Comparison of ENCODE assay signal across 14 cellular contexts in the genomic region with DNA sequence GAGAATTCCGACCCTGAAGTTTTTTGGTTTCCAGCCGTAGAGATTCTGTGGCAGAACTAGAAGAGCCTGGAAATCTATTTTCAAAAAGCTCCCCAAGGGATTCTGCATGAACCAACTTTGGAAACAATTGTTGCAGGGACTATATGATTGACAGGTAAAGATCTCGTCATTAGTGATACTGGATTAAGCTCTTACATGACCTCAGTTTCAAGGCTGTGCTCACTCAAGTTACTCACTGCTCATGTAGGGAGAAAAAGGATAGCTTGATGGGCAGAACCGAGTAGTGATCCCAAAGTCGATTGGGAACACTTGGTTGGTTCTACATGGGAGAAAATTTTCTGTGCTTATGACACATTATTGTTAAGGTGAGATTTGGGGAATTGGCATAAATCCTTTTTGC.
DNase-seq lines count a peak whose midpoint lies in the region; ATAC-seq and TF ChIP-seq lines count a peak whose summit lies in the region.
"Had no signal": no experiment of that assay in that cellular context is flagged by ENCODE, and none has a peak within 500 bp of the region (broad histone marks: within the 10 kb centered on the region; RNA-seq: fewer than 3 reads in every experiment).

No MANE protein-coding gene starts in this region.

- ATAC-seq in esophagus mucosa (peak; percentile 65), HG03159 (IDR thresholded peaks at IDR 0.05; ENCODE audit: unreplicated experiment) (no peak)

- H3K27ac ChIP-seq in RWPE1, result no peak overlapping the region
- H3K27ac ChIP-seq: BLaER1 had no signal

- CTCF ChIA-PET in RWPE1 (lab: Yijun Ruan, JAX), result interaction anchor here (0.8 to 1.3 kb wide), 3 partner anchors 466 to 1050 kb away, joined by 3 to 17 read pairs (median 4); no protein-coding TSS in a partner anchor

- POLR2A ChIA-PET in RWPE1 (lab: Yijun Ruan, JAX; ENCODE audit: low non-redundant PET), result interaction anchor here (0.5 kb wide), 1 partner anchor 679 kb away, joined by 6 read pairs; no protein-coding TSS in a partner anchor

- no peak for TF ChIP-seq CTCF in RWPE1 (conservative IDR thresholded peaks at IDR 0.05; ENCODE audit: low read depth)

- DNase-seq in ELR (ENCODE audit: low read depth) (peak; percentile 30), M059J (ENCODE audit: low read depth) (peak; percentile 72), RWPE1 (ENCODE audit: low spot score) (peak; percentile 54), T-helper 2 cell (no peak), hepatic stellate cell (ENCODE audit: low spot score) (no peak), HK-2 (ENCODE audit: unreplicated experiment) (no peak)
- DNase-seq: 8988T; AML-193; Caco-2; CD8-positive, alpha-beta memory T cell; DMS53 had no signal

Comparison
In these comparisons a context has a peak if more than half of its experiments do, and no peak if none do; other contexts are left out.
1. DNase-seq: peak in ELR (single experiment), M059J (single experiment) and RWPE1 (single experiment); none in T-helper 2 cell (0 of 5), hepatic stellate cell (single experiment) and HK-2 (single experiment).